21 cellular contexts compared by ENCODE assay signal in the genomic region with DNA sequence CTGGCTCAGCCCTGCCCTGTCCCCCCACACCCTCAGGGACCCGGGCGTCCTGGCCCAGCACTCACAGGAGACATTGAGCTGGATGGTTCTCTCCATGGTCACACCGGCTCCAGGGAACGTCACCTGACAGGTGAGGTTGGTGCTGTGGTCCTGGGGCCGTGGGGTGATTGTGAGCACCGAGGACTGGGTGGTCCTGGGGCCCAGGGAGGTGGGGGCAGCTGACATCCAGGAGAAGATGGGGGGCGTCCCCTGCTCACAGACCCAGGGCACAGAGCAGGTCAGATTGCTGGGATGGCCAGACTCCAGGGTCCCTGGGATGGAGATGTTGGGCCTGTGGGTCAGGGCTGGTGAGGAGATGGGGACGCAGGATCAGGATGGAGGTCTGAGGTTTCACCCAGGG. TPM values are rescaled to one million over a fixed set of nuclear protein-coding genes. Genes with fewer than 3 reads are reported as not detected.
"Had no signal": no experiment of that assay in that cellular context is flagged by ENCODE, and none has a peak within 500 bp of the region (broad histone marks: within the 10 kb centered on the region; RNA-seq: fewer than 3 reads in every experiment).

No MANE protein-coding gene starts in this region.

- ATAC-seq: PC-3 had no signal

- DNase-seq: activated CD4-positive, alpha-beta memory T cell treated with anti-CD3 and anti-CD28 coated beads for 36 hours; activated CD4-positive, alpha-beta T cell treated with anti-CD3 and anti-CD28 coated beads, Interleukin-2, amount 10 ng/mL, durations not matched to agents 7 days and 5 days; activated CD4-positive, CD25-positive, alpha-beta regulatory T cell; aorta; caudate nucleus; Kasumi-1; NCI-H1048; NCI-H146; NCI-H187 treated with DMSO at 0.1 percent for 48 hours; NCI-H2081 treated with DMSO at 0.1 percent for 48 hours; NCI-H446; NCI-H524; PC-3; SHP77 treated with DMSO at 0.1 percent for 48 hours had no signal

- H3K4me1 ChIP-seq: breast epithelium had no signal

- H3K27ac Mint-ChIP-seq: activated CD4-positive, alpha-beta memory T cell treated with anti-CD3 and anti-CD28 coated beads for 36 hours; activated CD4-positive, alpha-beta T cell treated with anti-CD3 and anti-CD28 coated beads, Interleukin-2, amount 10 ng/mL, durations not matched to agents 7 days and 5 days; activated naive CD4-positive, alpha-beta T cell treated with anti-CD3 and anti-CD28 coated beads, Interleukin-2, amount 50 U/mL, for 24 hours; T-helper 1 cell treated with Interleukin-12 subunit alpha and Interleukin-12 subunit beta and Interleukin-4 antibody, amounts not matched to agents 30 μg/mL and 1 μg/mL, for 36 hours had no signal

- H3K4me3 ChIP-seq: breast epithelium, K562 had no signal

- H3K36me3 ChIP-seq: breast epithelium had no signal

- H3K4me3 Mint-ChIP-seq: activated CD4-positive, alpha-beta memory T cell treated with anti-CD3 and anti-CD28 coated beads for 36 hours; activated CD4-positive, alpha-beta T cell treated with anti-CD3 and anti-CD28 coated beads, Interleukin-2, amount 10 ng/mL, durations not matched to agents 7 days and 5 days; activated naive CD4-positive, alpha-beta T cell treated with anti-CD3 and anti-CD28 coated beads, Interleukin-2, amount 50 U/mL, for 24 hours; T-helper 1 cell treated with Interleukin-12 subunit alpha and Interleukin-12 subunit beta and Interleukin-4 antibody, amounts not matched to agents 30 μg/mL and 1 μg/mL, for 36 hours had no signal

- H3K36me3 Mint-ChIP-seq: activated CD4-positive, alpha-beta memory T cell treated with anti-CD3 and anti-CD28 coated beads for 36 hours; activated naive CD4-positive, alpha-beta T cell treated with anti-CD3 and anti-CD28 coated beads, Interleukin-2, amount 50 U/mL, for 24 hours had no signal

- H3K9me3 Mint-ChIP-seq: activated CD4-positive, alpha-beta memory T cell treated with anti-CD3 and anti-CD28 coated beads for 36 hours; activated CD4-positive, alpha-beta T cell treated with anti-CD3 and anti-CD28 coated beads, Interleukin-2, amount 10 ng/mL, durations not matched to agents 7 days and 5 days; T-helper 1 cell treated with Interleukin-12 subunit alpha and Interleukin-12 subunit beta and Interleukin-4 antibody, amounts not matched to agents 30 μg/mL and 1 μg/mL, for 36 hours had no signal

- H3K27ac ChIP-seq: breast epithelium had no signal

- H3K4me1 Mint-ChIP-seq: activated naive CD4-positive, alpha-beta T cell treated with anti-CD3 and anti-CD28 coated beads, Interleukin-2, amount 50 U/mL, for 24 hours had no signal

RNA-seq across cellular contexts. Expression of gene SIGLEC6, which starts 0.9 kb away (rescaled TPM):
- total RNA-seq: activated CD4-positive, alpha-beta memory T cell treated with anti-CD3 and anti-CD28 coated beads for 36 hours; activated CD8-positive, alpha-beta memory T cell treated with anti-CD3 and anti-CD28 coated beads for 36 hours; M059J; PC-3; SK-MEL-5 had no signal
- polyA plus RNA-seq: aorta had no signal

RNA-seq across cellular contexts. Expression of gene SIGLEC12, which starts 29.0 kb away (rescaled TPM):
- total RNA-seq: M059J, PC-3, SK-MEL-5 had no signal

RNA-seq across cellular contexts. Expression of gene CEACAM18, which starts 52.3 kb away (rescaled TPM):
- total RNA-seq: activated CD4-positive, alpha-beta memory T cell treated with anti-CD3 and anti-CD28 coated beads for 36 hours; activated CD4-positive, alpha-beta T cell treated with anti-CD3 and anti-CD28 coated beads, Interleukin-2, amount 10 ng/mL, durations not matched to agents 7 days and 5 days; activated CD8-positive, alpha-beta memory T cell treated with anti-CD3 and anti-CD28 coated beads for 36 hours; aorta; breast epithelium; M059J; PC-3; SK-MEL-5 had no signal
